ENCODE assay signal across 31 cellular contexts in the genomic region with DNA sequence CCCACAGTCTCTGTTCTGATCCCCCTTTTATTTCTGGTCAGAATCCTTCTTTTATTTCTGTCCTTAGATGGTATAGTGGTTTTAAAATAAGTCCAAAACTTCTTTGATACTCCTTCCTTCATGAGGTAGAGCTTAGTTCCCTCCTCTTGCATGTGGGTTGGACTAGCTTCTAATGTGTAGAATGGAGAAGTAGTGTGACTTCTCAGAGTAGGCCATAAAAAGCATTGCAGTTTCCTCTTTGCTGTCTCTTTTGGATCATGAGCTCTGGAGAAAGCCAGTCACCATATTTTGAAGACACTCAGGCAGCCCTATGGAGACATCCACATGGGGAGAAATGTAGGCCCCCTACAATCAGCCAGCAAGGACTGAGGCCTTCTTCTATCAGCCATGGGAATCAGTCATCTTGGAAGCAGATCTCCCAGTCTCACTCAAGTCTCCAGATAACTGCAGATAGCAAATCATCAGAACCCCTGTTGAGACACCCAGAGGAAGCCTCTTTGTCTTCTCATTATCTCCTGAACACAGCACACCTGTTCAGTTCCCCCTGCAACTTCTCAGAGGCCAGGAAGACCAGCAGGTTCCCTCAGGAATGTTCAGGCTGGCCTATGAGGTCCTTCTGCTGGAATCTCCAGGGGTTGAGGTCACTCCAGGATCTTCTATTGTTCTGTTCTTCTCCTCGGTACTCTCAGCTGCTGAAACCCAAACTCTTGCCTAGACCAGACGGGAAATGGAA.
DNase-seq lines count a peak whose midpoint lies in the region; ATAC-seq and TF ChIP-seq lines count a peak whose summit lies in the region.
"Had no signal": no experiment of that assay in that cellular context is flagged by ENCODE, and none has a peak within 500 bp of the region (broad histone marks: within the 10 kb centered on the region; RNA-seq: fewer than 3 reads in every experiment).

No MANE protein-coding gene starts in this region.

- WGBS in psoas muscle, 3 donors = 88 to 98% (median 94%) methylated on average over 2 of the region's 2 CpGs

- H3K36me3 ChIP-seq in psoas muscle (ENCODE audit: insufficient read depth in 1 of 2, low read depth in 1 of 2) = no peaks in the 10 kb centered on the region
- H3K36me3 ChIP-seq: adrenal gland, esophagus muscularis mucosa, heart left ventricle, neural progenitor cell, pancreas, right atrium auricular region had no signal

- H3K4me3 ChIP-seq in psoas muscle = no peak overlapping the region
- H3K4me3 ChIP-seq: adrenal gland, esophagus muscularis mucosa, heart left ventricle, neural progenitor cell, pancreas, right atrium auricular region, SK-N-MC had no signal

- no peak for TF ChIP-seq CTCF in psoas muscle (IDR thresholded peaks at IDR 0.05)

- ATAC-seq in psoas muscle = no peak
- no peak for ATAC-seq in GM19023 (IDR thresholded peaks at IDR 0.05; ENCODE audit: unreplicated experiment)
- ATAC-seq: heart left ventricle; stimulated activated naive CD8-positive, alpha-beta T cell treated with anti-CD3 and anti-CD28 coated beads, Interleukin-15, Interleukin-2, amounts not matched to agents 100 U/mL and 50 U/mL, for 24 hours; T-helper 17 cell had no signal

- no peaks in the 10 kb centered on the region for H3K27me3 ChIP-seq in psoas muscle (ENCODE audit: insufficient read depth in 3 of 3, low read length in 2 of 3)
- H3K27me3 ChIP-seq: adrenal gland, esophagus muscularis mucosa, heart left ventricle, neural progenitor cell, pancreas, right atrium auricular region had no signal

- H3K27ac ChIP-seq in psoas muscle = no peak overlapping the region
- H3K27ac ChIP-seq: adrenal gland, esophagus muscularis mucosa, heart left ventricle, KMS-11, neural progenitor cell, pancreas, right atrium auricular region, SK-N-MC had no signal

- H3K9me3 ChIP-seq in psoas muscle = no peaks in the 10 kb centered on the region
- H3K9me3 ChIP-seq: adrenal gland, esophagus muscularis mucosa, pancreas, right atrium auricular region had no signal

- intact Hi-C loops in psoas muscle (cut with DNase I) = no loop called here

- H3K4me1 ChIP-seq in psoas muscle = no peaks in the 10 kb centered on the region
- H3K4me1 ChIP-seq: pancreas had no signal

- DNase-seq in AML-193 (lab: John Stamatoyannopoulos, UW) = peak; percentile 31 to 41
- peak; percentile 92 to 96 for DNase-seq in Kasumi-1 (lab: John Stamatoyannopoulos, UW)
- DNase-seq in NOMO-1 treated with dmso at 0.1 percent for 144 hours (lab: John Stamatoyannopoulos, UW; ENCODE audit: unreplicated experiment) = peak; percentile 34
- DNase-seq in iPS-NIHi11 (ENCODE audit: low spot score) = peak; percentile 19
- no peak for DNase-seq in psoas muscle
- DNase-seq in GM03348 (ENCODE audit: low spot score) = no peak
- no peak for DNase-seq in midbrain (lab: John Stamatoyannopoulos, UW)
- DNase-seq: activated CD4-positive, alpha-beta memory T cell treated with anti-CD3 and anti-CD28 coated beads for 36 hours; activated CD4-positive, alpha-beta T cell treated with anti-CD3 and anti-CD28 coated beads for 1 hour; activated CD8-positive, alpha-beta memory T cell treated with anti-CD3 and anti-CD28 coated beads, Interleukin-2, amount 50 U/mL, for 4 hours; activated naive CD4-positive, alpha-beta T cell; adrenal gland; CD4-positive, alpha-beta memory T cell; dermis blood vessel endothelial cell; foreskin fibroblast; heart left ventricle; kidney glomerular epithelial cell; mammary epithelial cell; NCI-H1694 treated with DMSO at 0.1 percent for 48 hours; NCI-H82; OCI-M1; pancreas; stimulated activated CD4-positive, alpha-beta T cell treated with anti-CD3 and anti-CD28 coated beads, Interleukin-1b, Interleukin-23, amount 100 ng/mL, for 48 hours; stimulated activated naive CD8-positive, alpha-beta T cell treated with anti-CD3 and anti-CD28 coated beads, Interleukin-15, Interleukin-2, amounts not matched to agents 100 U/mL and 50 U/mL, for 24 hours; T-helper 17 cell had no signal

Comparison
In these comparisons a context has a peak if more than half of its experiments do, and no peak if none do; other contexts are left out.
1. DNase-seq: peak in AML-193 (2 of 2), Kasumi-1 (2 of 2), NOMO-1 treated with dmso at 0.1 percent for 144 hours (single experiment) and iPS-NIHi11 (single experiment); none in psoas muscle (0 of 2), GM03348 (single experiment) and midbrain (single experiment).